Comparison of ENCODE assay signal across 8 cellular contexts in the genomic region with DNA sequence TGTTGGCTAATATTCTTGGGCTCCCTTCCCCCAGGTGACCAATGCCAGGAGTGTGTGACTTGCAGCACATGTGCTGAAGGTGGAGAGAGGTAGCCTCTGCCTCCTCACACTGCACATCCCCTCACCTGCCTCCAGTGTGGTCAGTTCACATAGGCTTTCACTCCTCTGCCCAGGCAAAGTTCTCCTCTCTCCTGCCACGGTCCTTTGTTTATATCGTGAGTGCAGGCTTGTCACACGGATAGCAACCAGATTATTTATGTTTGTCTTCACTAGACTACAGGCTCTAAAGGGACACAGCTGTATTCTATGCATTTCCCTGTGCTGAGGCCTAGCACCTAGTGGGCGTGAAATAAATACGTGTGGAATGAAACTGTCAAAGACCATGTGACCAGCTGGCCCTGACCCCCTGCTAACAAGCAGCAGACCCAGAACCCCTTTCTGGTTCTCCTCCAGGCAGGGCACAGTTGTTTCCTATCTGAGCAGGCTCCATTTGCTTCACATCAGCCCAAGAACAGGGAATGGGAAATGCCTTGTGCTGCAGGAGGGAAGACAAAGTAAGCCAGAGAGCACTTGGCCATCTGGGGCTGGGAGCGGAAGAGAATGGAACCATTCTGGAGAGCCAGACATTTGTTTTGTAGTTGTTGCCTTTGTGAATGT.
A peak's percentile ranks its signal among the peaks of the same experiment; 100 is the strongest.
DNase-seq lines count a peak whose midpoint lies in the region; TF ChIP-seq lines count a peak whose summit lies in the region.

No MANE protein-coding gene starts in this region.

- peak overlapping the region; percentile 6 to 40 (median 26) for H3K4me3 Mint-ChIP-seq in nephron

- peaks cover 3% of the 10 kb centered on the region for H3K36me3 Mint-ChIP-seq in nephron (ENCODE audit: low read depth)

- no peaks in the 10 kb centered on the region for H3K36me3 ChIP-seq in NT2/D1 (ENCODE audit: insufficient read depth, insufficient read length, low read length)

- peaks cover 61% of the 10 kb centered on the region for H3K4me1 Mint-ChIP-seq in nephron

- H3K27me3 Mint-ChIP-seq in nephron (ENCODE audit: low read depth): peaks cover 12% of the 10 kb centered on the region

- H3K4me1 ChIP-seq in NT2/D1 (ENCODE audit: insufficient read depth, insufficient read length): peaks cover 17% of the 10 kb centered on the region

- peak overlapping the region; percentile 91 to 92 (median 92) for H3K27ac Mint-ChIP-seq in nephron

- H3K9me3 ChIP-seq in NT2/D1 (ENCODE audit: insufficient read depth, low read length): no peaks in the 10 kb centered on the region

- no peaks in the 10 kb centered on the region for H3K9me3 Mint-ChIP-seq in nephron

- no peak overlapping the region for H3K4me3 ChIP-seq in NT2/D1 (ENCODE audit: insufficient read length, low read depth)

- TF ChIP-seq CTCF in nephron (IDR thresholded peaks at IDR 0.05; ENCODE audit: unreplicated experiment in 3 of 3): no peak

- peak; percentile 31 for DNase-seq in Ammon's horn (ENCODE audit: low spot score)
- DNase-seq in NT2/D1 (ENCODE audit: low read depth, low spot score): peak; percentile 30
- peak; percentile 10 for DNase-seq in glomerular visceral epithelial cell (ENCODE audit: extremely low spot score)
- no peak for DNase-seq in NCI-H2196 treated with DMSO at 0.1 percent for 48 hours (lab: John Stamatoyannopoulos, UW; ENCODE audit: unreplicated experiment)
- DNase-seq in T-helper 9 cell: no peak
- DNase-seq in NCI-H187 (lab: John Stamatoyannopoulos, UW): no peak
- DNase-seq in effector CD8-positive, alpha-beta T cell (lab: John Stamatoyannopoulos, UW): no peak

- H3K27me3 ChIP-seq in NT2/D1 (ENCODE audit: insufficient read depth, insufficient read length): no peaks in the 10 kb centered on the region

- H3K9ac ChIP-seq in NT2/D1 (ENCODE audit: insufficient read length, low read depth): peak overlapping the region; percentile 74

Comparison
In these comparisons a context has a peak if more than half of its experiments do, and no peak if none do; other contexts are left out.
1. DNase-seq: peak in Ammon's horn (single experiment), NT2/D1 (single experiment) and glomerular visceral epithelial cell (single experiment); none in NCI-H2196 treated with DMSO at 0.1 percent for 48 hours (single experiment), T-helper 9 cell (single experiment), NCI-H187 (0 of 2) and effector CD8-positive, alpha-beta T cell (single experiment).